ENCODE assay signal across 1 cellular context in the genomic region with DNA sequence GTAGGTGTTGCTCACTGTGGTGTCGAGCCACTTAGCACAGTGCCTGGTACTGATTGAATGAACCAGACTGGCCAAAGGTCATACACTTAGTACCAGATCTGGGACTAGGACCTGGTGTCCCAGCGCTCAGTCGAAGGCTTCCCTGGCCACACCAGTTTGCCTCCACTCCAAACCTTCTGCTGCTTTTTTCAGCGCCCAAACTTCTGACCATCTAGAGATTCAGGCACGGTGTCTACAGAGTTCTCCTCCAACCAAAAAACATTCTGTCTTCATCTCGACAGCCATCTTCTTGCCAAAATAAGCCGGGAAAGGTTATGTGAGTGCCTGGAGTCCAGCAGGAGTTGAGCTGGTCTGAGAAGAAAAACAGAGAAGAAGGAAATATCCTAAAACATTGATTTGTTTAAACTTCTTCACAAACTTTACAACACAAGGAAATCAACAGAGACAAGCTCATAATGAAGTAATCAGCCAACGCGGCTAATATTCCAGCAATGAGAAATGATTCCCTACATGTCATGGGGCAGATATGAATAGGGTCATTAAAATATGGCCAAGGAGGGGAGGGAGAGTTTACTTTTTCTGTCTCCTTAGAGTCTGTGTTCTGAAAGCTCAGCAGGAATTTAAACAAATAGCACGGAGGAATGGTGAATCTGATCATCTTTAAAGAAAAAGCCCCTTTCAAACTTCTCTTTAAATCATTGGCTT.
TF ChIP-seq lines count a peak whose summit lies in the region.

No MANE protein-coding gene starts in this region.

TF ChIP-seq in IMR-90, 13 proteins besides CTCF, POLR2A, EP300 and RAD21:
- TF ChIP-seq NFE2L2 (IDR thresholded peaks at IDR 0.05; ENCODE audit: low read depth, low read length) = no peak
- TF ChIP-seq, protein P1, sequence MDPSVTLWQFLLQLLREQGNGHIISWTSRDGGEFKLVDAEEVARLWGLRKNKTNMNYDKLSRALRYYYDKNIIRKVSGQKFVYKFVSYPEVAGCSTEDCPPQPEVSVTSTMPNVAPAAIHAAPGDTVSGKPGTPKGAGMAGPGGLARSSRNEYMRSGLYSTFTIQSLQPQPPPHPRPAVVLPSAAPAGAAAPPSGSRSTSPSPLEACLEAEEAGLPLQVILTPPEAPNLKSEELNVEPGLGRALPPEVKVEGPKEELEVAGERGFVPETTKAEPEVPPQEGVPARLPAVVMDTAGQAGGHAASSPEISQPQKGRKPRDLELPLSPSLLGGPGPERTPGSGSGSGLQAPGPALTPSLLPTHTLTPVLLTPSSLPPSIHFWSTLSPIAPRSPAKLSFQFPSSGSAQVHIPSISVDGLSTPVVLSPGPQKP (IDR thresholded peaks at IDR 0.05; ENCODE audit: borderline replicate concordance, low read depth, low read length) = no peak
- no peak for TF ChIP-seq RFX5 (IDR thresholded peaks at IDR 0.05; ENCODE audit: low read depth, low read length)
- TF ChIP-seq CHD1 (IDR thresholded peaks at IDR 0.05; ENCODE audit: low read depth, low read length) = no peak
- TF ChIP-seq, protein P2, sequence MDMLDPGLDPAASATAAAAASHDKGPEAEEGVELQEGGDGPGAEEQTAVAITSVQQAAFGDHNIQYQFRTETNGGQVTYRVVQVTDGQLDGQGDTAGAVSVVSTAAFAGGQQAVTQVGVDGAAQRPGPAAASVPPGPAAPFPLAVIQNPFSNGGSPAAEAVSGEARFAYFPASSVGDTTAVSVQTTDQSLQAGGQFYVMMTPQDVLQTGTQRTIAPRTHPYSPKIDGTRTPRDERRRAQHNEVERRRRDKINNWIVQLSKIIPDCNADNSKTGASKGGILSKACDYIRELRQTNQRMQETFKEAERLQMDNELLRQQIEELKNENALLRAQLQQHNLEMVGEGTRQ (IDR thresholded peaks at IDR 0.05; ENCODE audit: low read depth, low read length) = no peak
- TF ChIP-seq CEBPB (IDR thresholded peaks at IDR 0.05; ENCODE audit: low read depth, low read length) = no peak
- TF ChIP-seq MAFK (IDR thresholded peaks at IDR 0.05; ENCODE audit: low read depth, low read length) = no peak
- TF ChIP-seq MAZ (IDR thresholded peaks at IDR 0.05; ENCODE audit: borderline replicate concordance, low read depth, low read length) = no peak
- TF ChIP-seq RCOR1 (IDR thresholded peaks at IDR 0.05; ENCODE audit: insufficient replicate concordance, low read length) = no peak
- no peak for TF ChIP-seq MXI1 (IDR thresholded peaks at IDR 0.05; ENCODE audit: borderline replicate concordance, low read depth, low read length)
- TF ChIP-seq BHLHE40 (IDR thresholded peaks at IDR 0.05; ENCODE audit: low read depth, low read length) = no peak
- no peak for TF ChIP-seq SMC3 (IDR thresholded peaks at IDR 0.05; ENCODE audit: low read depth, low read length)
